In genomic region chr1:2352341-2353214, GRCh38 we compare ENCODE assay signal across 21 cellular contexts. TPM values are rescaled to one million over a fixed set of nuclear protein-coding genes. Genes with fewer than 3 reads are reported as not detected.
A peak's percentile ranks its signal among the peaks of the same experiment; 100 is the strongest.
DNase-seq lines count a peak whose midpoint lies in the region; ATAC-seq, FAIRE-seq and TF ChIP-seq lines count a peak whose summit lies in the region.
"Had no signal": no experiment of that assay in that cellular context is flagged by ENCODE, and none has a peak within 500 bp of the region (broad histone marks: within the 10 kb centered on the region; RNA-seq: fewer than 3 reads in every experiment).

No MANE protein-coding gene starts in this region.

- H3K27me3 ChIP-seq in BE2C, result no peaks in the 10 kb centered on the region
- H3K27me3 ChIP-seq in bronchial epithelial cell (ENCODE audit: control insufficient read depth, insufficient read depth, low read length), result no peaks in the 10 kb centered on the region
- H3K27me3 ChIP-seq in prostate gland (replicated peaks; ENCODE audit: insufficient read depth), result no peaks in the 10 kb centered on the region
- H3K27me3 ChIP-seq: adrenal gland had no signal

- FAIRE-seq in bronchial epithelial cell (lab: Jason Lieb, UNC), result no peak
- FAIRE-seq: A549 had no signal

- H3K36me3 ChIP-seq in BE2C (no peaks in the 10 kb centered on the region), bronchial epithelial cell (ENCODE audit: control insufficient read depth, insufficient read depth, low read length) (no peaks in the 10 kb centered on the region), prostate gland (no peaks in the 10 kb centered on the region)
- H3K36me3 ChIP-seq: adrenal gland, esophagus squamous epithelium had no signal

- TF ChIP-seq CTCF in BE2C (IDR thresholded peaks at IDR 0.05; ENCODE audit: low read depth, low read length), result no peak
- TF ChIP-seq CTCF in bronchial epithelial cell (IDR thresholded peaks at IDR 0.05; ENCODE audit: insufficient read depth, low read length, severe bottlenecking), result no peak
- TF ChIP-seq CTCF in prostate gland (IDR thresholded peaks at IDR 0.05), result peak in 1 of 4 experiments; percentile 4
- TF ChIP-seq CTCF in GM13976 (IDR thresholded peaks at IDR 0.05; ENCODE audit: borderline replicate concordance, control extremely low read depth, extremely low read depth, insufficient read depth, missing control alignments), result no peak

- H3K9me3 ChIP-seq in BE2C (no peaks in the 10 kb centered on the region), prostate gland (no peaks in the 10 kb centered on the region)
- H3K9me3 ChIP-seq: A549, adrenal gland, esophagus squamous epithelium had no signal

- peak; percentile 43 for ATAC-seq in left ventricle myocardium superior
- ATAC-seq: A549, Panc1 had no signal

- intact Hi-C loops in left ventricle myocardium superior (cut with micrococcal nuclease), result no loop called here
- intact Hi-C loops in prostate gland (cut with DNase I), result no loop called here

- H3K4me1 ChIP-seq in BE2C (no peaks in the 10 kb centered on the region), prostate gland (replicated peaks) (peaks cover 6% of the 10 kb centered on the region)
- H3K4me1 ChIP-seq: A549, adrenal gland had no signal

- H3K4me3 ChIP-seq in BE2C (ENCODE audit: low read depth, low read length) (no peak overlapping the region), bronchial epithelial cell (ENCODE audit: low read depth, low read length) (no peak overlapping the region), prostate gland (no peak overlapping the region)
- H3K4me3 ChIP-seq: A549, adrenal gland, skin epidermis had no signal

- TF ChIP-seq POLR2A in prostate gland (IDR thresholded peaks at IDR 0.05), result no peak

- H3K27ac ChIP-seq in prostate gland, result peak overlapping the region; percentile 57 to 74
- H3K27ac ChIP-seq: A549, skin epidermis had no signal

- 49% methylated on average over 23 of the region's 24 CpGs for WGBS in prostate gland

- in situ Hi-C loops in GM13976 (cut with MboI; ENCODE audit: low sequenced_read_pairs, unreplicated experiment), result no loop called here

- DNase-seq in BE2C (peak; percentile 2), bronchial epithelial cell (ENCODE audit: low read depth) (peak; percentile 10), left ventricle myocardium superior (peak; percentile 43), prostate gland (ENCODE audit: low spot score) (peak; percentile 72), DMS79 (lab: John Stamatoyannopoulos, UW) (no peak), GDM1 (lab: John Stamatoyannopoulos, UW) (no peak), GM13976 (ENCODE audit: low spot score) (no peak), NCI-H146 treated with DMSO at 0.1 percent for 48 hours (lab: John Stamatoyannopoulos, UW; ENCODE audit: unreplicated experiment) (no peak)
- DNase-seq: activated CD4-positive, alpha-beta T cell treated with anti-CD3 and anti-CD28 coated beads for 4 hours; activated CD8-positive, alpha-beta memory T cell treated with anti-CD3 and anti-CD28 coated beads, Interleukin-2, amount 50 U/mL, for 48 hours; activated effector memory CD4-positive, alpha-beta T cell treated with anti-CD3 and anti-CD28 coated beads, Interleukin-2, amount 50 U/mL, for 16 hours; adrenal gland; CD4-positive, CD25-positive, alpha-beta regulatory T cell; central memory CD4-positive, alpha-beta T cell; DMS53; esophagus squamous epithelium; NCI-H1694 treated with DMSO at 0.1 percent for 48 hours; NCI-H2227 treated with DMSO at 0.1 percent for 48 hours had no signal

RNA-seq across cellular contexts. Expression of gene MORN1, which starts 38.8 kb away (rescaled TPM):
- polyA plus RNA-seq in BE2C (2012; ENCODE audit: insufficient read depth, insufficient read length, low read depth), result 4.4 TPM
- total RNA-seq in bronchial epithelial cell (5.5 and 10.6 TPM in 2 replicates), left ventricle myocardium superior (5.3 TPM), prostate gland (10 to 100 TPM; 18.6 to 21.0 TPM)

RNA-seq across cellular contexts. Expression of gene RER1, which starts 39.1 kb away (rescaled TPM):
- 113 TPM for polyA plus RNA-seq in BE2C (2012; ENCODE audit: insufficient read depth, insufficient read length, low read depth)
- 94.8 and 104 TPM in 2 replicates for total RNA-seq in bronchial epithelial cell
- total RNA-seq in left ventricle myocardium superior, result 98.1 TPM
- 10 to 100 TPM; 86.1 to 97.0 TPM for total RNA-seq in prostate gland

RNA-seq across cellular contexts. Expression of gene PEX10, which starts 59.8 kb away (rescaled TPM):
- 21.7 TPM for polyA plus RNA-seq in BE2C (2012; ENCODE audit: insufficient read depth, insufficient read length, low read depth)
- total RNA-seq in bronchial epithelial cell (30.0 and 35.7 TPM in 2 replicates), left ventricle myocardium superior (13.7 TPM), prostate gland (10 to 100 TPM; 38.3 to 49.9 TPM)

Comparison
In these comparisons a context has a peak if more than half of its experiments do, and no peak if none do; other contexts are left out.
1. DNase-seq: peak in BE2C (single experiment), bronchial epithelial cell (single experiment), left ventricle myocardium superior (single experiment) and prostate gland (single experiment); none in DMS79 (single experiment), GDM1 (single experiment), GM13976 (single experiment) and NCI-H146 treated with DMSO at 0.1 percent for 48 hours (single experiment).